In the genomic region with DNA sequence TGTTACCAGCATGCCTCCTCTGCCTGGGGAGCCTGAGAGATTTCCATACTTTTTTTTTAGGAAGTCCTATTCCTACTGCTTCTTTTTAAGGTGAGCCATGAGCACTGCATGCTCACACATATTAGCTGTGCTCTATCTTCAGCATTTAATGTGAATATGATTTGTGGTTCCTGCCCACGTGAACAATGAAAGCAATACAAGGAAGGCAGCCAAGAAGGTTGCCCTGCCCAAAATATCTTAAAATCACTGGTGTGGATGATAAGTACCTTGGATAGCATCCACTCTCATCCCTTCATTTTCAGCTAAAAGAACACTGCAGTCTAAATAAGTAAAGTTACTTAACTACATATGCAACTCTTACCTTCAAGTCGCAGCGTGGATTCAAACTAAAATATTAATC, we compare ENCODE assay signal across 31 cellular contexts.
"Had no signal": no experiment of that assay in that cellular context is flagged by ENCODE, and none has a peak within 500 bp of the region (broad histone marks: within the 10 kb centered on the region; RNA-seq: fewer than 3 reads in every experiment).

No MANE protein-coding gene starts in this region.

- H3K36me3 ChIP-seq: esophagus squamous epithelium, heart right ventricle, neural progenitor cell, right atrium auricular region, suprapubic skin, vagina had no signal

- H3K9me3 ChIP-seq: esophagus squamous epithelium, mucosa of descending colon, right atrium auricular region, suprapubic skin, vagina had no signal

- H3K27ac ChIP-seq: esophagus squamous epithelium, heart right ventricle, neural progenitor cell, parathyroid adenoma, right atrium auricular region, suprapubic skin, vagina had no signal

- H3K36me3 Mint-ChIP-seq: immature natural killer cell, mesothelial cell of epicardium, naive B cell, neural progenitor cell had no signal

- H3K4me3 Mint-ChIP-seq: effector memory CD8-positive, alpha-beta T cell; immature natural killer cell; mesothelial cell of epicardium; nephron; neural progenitor cell; stimulated activated naive CD8-positive, alpha-beta T cell treated with anti-CD3 and anti-CD28 coated beads, Interleukin-15, amount 100 ng/mL, for 72 hours had no signal

- H3K9me3 Mint-ChIP-seq: mesothelial cell of epicardium, nephron, neural progenitor cell had no signal

- H3K4me1 ChIP-seq: esophagus squamous epithelium, heart right ventricle, neural progenitor cell, parathyroid adenoma, right atrium auricular region, suprapubic skin, vagina had no signal

- H3K27ac Mint-ChIP-seq: effector memory CD8-positive, alpha-beta T cell; immature natural killer cell; mesothelial cell of epicardium; naive B cell; nephron; neural progenitor cell; progenitor cell of endocrine pancreas; stimulated activated naive CD8-positive, alpha-beta T cell treated with anti-CD3 and anti-CD28 coated beads, Interleukin-15, amount 100 ng/mL, for 72 hours had no signal

- H3K4me1 Mint-ChIP-seq: immature natural killer cell, mesothelial cell of epicardium, naive B cell, nephron had no signal

- DNase-seq: cortex of kidney; effector memory CD8-positive, alpha-beta T cell; erythroblast; esophagus squamous epithelium; foreskin melanocyte; glutamatergic neuron; heart right ventricle; hippocampal formation; immature natural killer cell; mesenchymal stem cell; mucosa of descending colon; naive B cell; stimulated activated CD4-positive, alpha-beta T cell treated with anti-CD3 and anti-CD28 coated beads, Interleukin-12 subunit alpha, Interleukin-12 subunit beta, amount 100 ng/mL, for 4 hours; stimulated activated CD4-positive, alpha-beta T cell treated with anti-CD3 and anti-CD28 coated beads, Interleukin-1b, Interleukin-23, amount 100 ng/mL, for 48 hours; stimulated activated CD4-positive, alpha-beta T cell treated with anti-CD3 and anti-CD28 coated beads, Interleukin-4, amount 100 ng/mL, for 1 hour; stimulated activated CD8-positive, alpha-beta memory T cell treated with anti-CD3 and anti-CD28 coated beads, Interleukin-4, amount 100 ng/mL, for 48 hours; stimulated activated naive CD4-positive, alpha-beta T cell; stimulated activated naive CD8-positive, alpha-beta T cell treated with anti-CD3 and anti-CD28 coated beads, Interleukin-15, amount 100 ng/mL, for 72 hours; trophoblast cell had no signal

- H3K4me3 ChIP-seq: esophagus squamous epithelium, heart right ventricle, lung, mucosa of descending colon, neural progenitor cell, right atrium auricular region, smooth muscle cell, suprapubic skin, vagina had no signal

- ATAC-seq: effector memory CD8-positive, alpha-beta T cell; heart right ventricle; left lobe of liver; mucosa of descending colon; sciatic nerve; stimulated activated naive CD8-positive, alpha-beta T cell treated with anti-CD3 and anti-CD28 coated beads, Interleukin-15, amount 100 ng/mL, for 72 hours had no signal
